Comparison of ENCODE assay signal across 26 cellular contexts in the genomic region with DNA sequence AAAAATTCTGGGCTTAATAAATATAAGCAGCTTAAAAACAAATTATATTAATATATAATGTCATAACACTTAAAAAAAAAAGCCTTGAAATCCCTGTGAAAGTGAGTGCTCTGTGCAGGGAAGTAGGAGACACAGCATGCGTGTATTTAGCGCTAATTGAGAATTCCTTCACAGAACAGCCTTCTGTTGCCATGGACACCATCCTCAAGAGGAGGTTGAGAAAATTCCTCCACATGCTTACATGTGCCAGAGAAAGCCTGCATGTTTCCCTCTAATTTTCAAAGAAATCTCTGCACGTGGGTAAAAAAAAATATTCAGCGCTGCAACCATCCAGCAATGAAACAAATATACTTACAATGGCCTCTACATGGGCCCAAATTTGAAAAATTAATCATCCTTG.
"Had no signal": no experiment of that assay in that cellular context is flagged by ENCODE, and none has a peak within 500 bp of the region (broad histone marks: within the 10 kb centered on the region; RNA-seq: fewer than 3 reads in every experiment).

No MANE protein-coding gene starts in this region.

- H3K27ac Mint-ChIP-seq: dendritic cell treated with granulocyte-macrophage colony-stimulating factor and Interleukin-4, amounts not matched to agents 40 ng/mL and 50 ng/mL, for 4 days; natural killer cell; stimulated activated effector memory CD8-positive, alpha-beta T cell treated with anti-CD3 and anti-CD28 coated beads, Interleukin-12 subunit alpha, Interleukin-12 subunit beta, amount 100 ng/mL, for 72 hours had no signal

- H3K36me3 Mint-ChIP-seq: natural killer cell; stimulated activated effector memory CD8-positive, alpha-beta T cell treated with anti-CD3 and anti-CD28 coated beads, Interleukin-12 subunit alpha, Interleukin-12 subunit beta, amount 100 ng/mL, for 72 hours had no signal

- H3K4me3 ChIP-seq: colonic mucosa, esophagus muscularis mucosa, heart right ventricle, left lung, prostate gland, sigmoid colon, stomach, testis, tibial nerve, upper lobe of left lung had no signal

- ATAC-seq: heart right ventricle, left cardiac atrium, left lung, right cardiac atrium had no signal

- H3K27ac ChIP-seq: colonic mucosa, esophagus muscularis mucosa, heart right ventricle, left lung, parathyroid adenoma, prostate gland, sigmoid colon, stomach, testis, tibial nerve, upper lobe of left lung had no signal

- H3K27me3 ChIP-seq: colonic mucosa, heart right ventricle, left lung, sigmoid colon, stomach, testis, tibial nerve, upper lobe of left lung had no signal

- H3K9me3 Mint-ChIP-seq: dendritic cell treated with granulocyte-macrophage colony-stimulating factor and Interleukin-4, amounts not matched to agents 40 ng/mL and 50 ng/mL, for 4 days had no signal

- DNase-seq: colonic mucosa; effector memory CD4-positive, alpha-beta T cell; foreskin melanocyte; glutamatergic neuron; heart right ventricle; hippocampal formation; left cardiac atrium; left lung; mesenchymal stem cell; midbrain; natural killer cell; right cardiac atrium; sigmoid colon; stimulated activated CD4-positive, alpha-beta T cell treated with anti-CD3 and anti-CD28 coated beads, Interleukin-2, amount 100 ng/mL, for 24 hours; stimulated activated CD4-positive, alpha-beta T cell treated with anti-CD3 and anti-CD28 coated beads, Interleukin-4, amount 100 ng/mL, for 24 hours; stimulated activated naive CD4-positive, alpha-beta T cell treated with Interleukin-2 at 50 U/mL for 16 hours; stomach; testis; upper lobe of left lung had no signal

- H3K4me1 Mint-ChIP-seq: natural killer cell; stimulated activated effector memory CD8-positive, alpha-beta T cell treated with anti-CD3 and anti-CD28 coated beads, Interleukin-12 subunit alpha, Interleukin-12 subunit beta, amount 100 ng/mL, for 72 hours had no signal

- H3K9me3 ChIP-seq: colonic mucosa, esophagus muscularis mucosa, heart right ventricle, left lung, prostate gland, sigmoid colon, stomach, testis, tibial nerve, upper lobe of left lung had no signal

- H3K4me3 Mint-ChIP-seq: dendritic cell treated with granulocyte-macrophage colony-stimulating factor and Interleukin-4, amounts not matched to agents 40 ng/mL and 50 ng/mL, for 4 days; natural killer cell; neural crest cell; stimulated activated effector memory CD8-positive, alpha-beta T cell treated with anti-CD3 and anti-CD28 coated beads, Interleukin-12 subunit alpha, Interleukin-12 subunit beta, amount 100 ng/mL, for 72 hours had no signal

- H2AFZ ChIP-seq: parathyroid adenoma had no signal

- H3K79me2 ChIP-seq: parathyroid adenoma had no signal

- H3K27me3 Mint-ChIP-seq: dendritic cell treated with granulocyte-macrophage colony-stimulating factor and Interleukin-4, amounts not matched to agents 40 ng/mL and 50 ng/mL, for 4 days had no signal

- H3K9ac ChIP-seq: parathyroid adenoma had no signal

- H3K4me1 ChIP-seq: colonic mucosa, left lung, parathyroid adenoma, prostate gland, tibial nerve, upper lobe of left lung had no signal

- H3K36me3 ChIP-seq: colonic mucosa, esophagus muscularis mucosa, heart right ventricle, left lung, prostate gland, sigmoid colon, stomach, tibial nerve, upper lobe of left lung had no signal
